ENCODE assay signal across 10 cellular contexts in genomic region chr7:56053379-56053778, GRCh38. TPM values are rescaled to one million over a fixed set of nuclear protein-coding genes. Genes with fewer than 3 reads are reported as not detected.
DNase-seq lines count a peak whose midpoint lies in the region; ATAC-seq and TF ChIP-seq lines count a peak whose summit lies in the region.
"Had no signal": no experiment of that assay in that cellular context is flagged by ENCODE, and none has a peak within 500 bp of the region (broad histone marks: within the 10 kb centered on the region; RNA-seq: fewer than 3 reads in every experiment).

No MANE protein-coding gene starts in this region.

- no peaks in the 10 kb centered on the region for H3K9me3 Mint-ChIP-seq in neural progenitor cell

- H3K36me3 Mint-ChIP-seq in neural progenitor cell = peaks cover 22% of the 10 kb centered on the region

- DNase-seq in MG63 = no peak
- no peak for DNase-seq in mammary epithelial cell
- no peak for DNase-seq in neural progenitor cell (ENCODE audit: low spot score)
- no peak for DNase-seq in foreskin fibroblast
- DNase-seq in NCI-H1105 (lab: John Stamatoyannopoulos, UW) = no peak
- no peak for DNase-seq in body of pancreas
- DNase-seq: anterior cingulate cortex, substantia nigra had no signal

- no peak overlapping the region for H2AFZ ChIP-seq in mammary epithelial cell (ENCODE audit: low read depth, low read length)
- no peak overlapping the region for H2AFZ ChIP-seq in neural progenitor cell (replicated peaks)

- H3K4me1 Mint-ChIP-seq in neural progenitor cell = peaks cover 30% of the 10 kb centered on the region

- ATAC-seq in HG03457 (IDR thresholded peaks at IDR 0.05; ENCODE audit: unreplicated experiment) (no peak), body of pancreas (no peak)

- peak overlapping the region; percentile 77 for H3K4me3 ChIP-seq in DOHH2 (ENCODE audit: low read length)
- peak overlapping the region; percentile 82 for H3K4me3 ChIP-seq in MG63
- peak overlapping the region in 1 of 3 experiments; percentile 97 for H3K4me3 ChIP-seq in mammary epithelial cell (replicated peaks in 1 of 3; ENCODE audit: insufficient read depth in 1 of 3, low read depth in 2 of 3, low read length in 3 of 3)
- H3K4me3 ChIP-seq in neural progenitor cell = peak overlapping the region; percentile 76
- H3K4me3 ChIP-seq in foreskin fibroblast (ENCODE audit: low read depth in 1 of 2, low read length in 2 of 2) = no peak overlapping the region
- H3K4me3 ChIP-seq in body of pancreas = no peak overlapping the region

- dilution Hi-C loops in mammary epithelial cell (cut with HindIII; ENCODE audit: low sequenced_read_pairs) = no loop called here

- H3K27ac ChIP-seq in DOHH2 (ENCODE audit: low read depth, low read length) = peak overlapping the region; percentile 3; the same call in 1 of the 2 replicates
- peak overlapping the region; percentile 92 for H3K27ac ChIP-seq in mammary epithelial cell (ENCODE audit: insufficient read depth, low read depth, low read length)
- H3K27ac ChIP-seq in neural progenitor cell = no peak overlapping the region
- no peak overlapping the region for H3K27ac ChIP-seq in body of pancreas

- no peaks in the 10 kb centered on the region for H3K9me2 ChIP-seq in DOHH2 (replicated peaks; ENCODE audit: control insufficient read depth, low read length)

- H3K9me3 ChIP-seq in DOHH2 (ENCODE audit: control insufficient read depth, insufficient read depth, low read length) = no peaks in the 10 kb centered on the region
- H3K9me3 ChIP-seq in MG63 = no peaks in the 10 kb centered on the region
- H3K9me3 ChIP-seq in mammary epithelial cell (replicated peaks; ENCODE audit: insufficient read depth, low read length) = no peaks in the 10 kb centered on the region
- no peaks in the 10 kb centered on the region for H3K9me3 ChIP-seq in neural progenitor cell (ENCODE audit: low read depth)
- H3K9me3 ChIP-seq in body of pancreas = no peaks in the 10 kb centered on the region

- H3K4me3 Mint-ChIP-seq in neural progenitor cell = peak overlapping the region; percentile 96

- H3K9ac ChIP-seq in mammary epithelial cell (ENCODE audit: insufficient read depth, low read length) = peak overlapping the region; percentile 15
- H3K9ac ChIP-seq in neural progenitor cell = no peak overlapping the region

- peaks cover 91% of the 10 kb centered on the region for H3K36me3 ChIP-seq in DOHH2 (ENCODE audit: control insufficient read depth, low read length)
- peaks cover 64% of the 10 kb centered on the region for H3K36me3 ChIP-seq in MG63
- H3K36me3 ChIP-seq in mammary epithelial cell (ENCODE audit: insufficient read depth, low read length) = peaks cover 40% of the 10 kb centered on the region
- peaks cover 31% of the 10 kb centered on the region for H3K36me3 ChIP-seq in neural progenitor cell
- H3K36me3 ChIP-seq in body of pancreas (replicated peaks in 1 of 2; ENCODE audit: insufficient read depth in 1 of 2, low read depth in 2 of 2) = peaks cover 0 to 25% of the 10 kb centered on the region in 2 donors

- H3K27me3 ChIP-seq in DOHH2 (ENCODE audit: control insufficient read depth, low read length) (no peaks in the 10 kb centered on the region), MG63 (no peaks in the 10 kb centered on the region), mammary epithelial cell (ENCODE audit: insufficient read depth, low read length) (no peaks in the 10 kb centered on the region), neural progenitor cell (no peaks in the 10 kb centered on the region), body of pancreas (no peaks in the 10 kb centered on the region)

- intact Hi-C loops in mammary epithelial cell (cut with micrococcal nuclease) = loop anchor here (5.0 kb wide), 1 partner anchor 86 kb away; no protein-coding TSS in a partner anchor
- intact Hi-C loops in body of pancreas (cut with DNase I) = no loop called here

- WGBS in mammary epithelial cell (ENCODE audit: low coverage, missing lambda C conversion rate) = 77% methylated on average over 9 of the region's 9 CpGs
- WGBS in body of pancreas, 2 donors = 73 to 75% methylated on average over 9 of the region's 9 CpGs

- no peak overlapping the region for H3K27ac Mint-ChIP-seq in neural progenitor cell

- no peak for TF ChIP-seq POLR2A in body of pancreas (IDR thresholded peaks at IDR 0.05)

- peaks cover 47% of the 10 kb centered on the region for H3F3A ChIP-seq in DOHH2 (ENCODE audit: control insufficient read depth, insufficient read depth)
- peaks cover 42% of the 10 kb centered on the region for H3F3A ChIP-seq in neural progenitor cell (ENCODE audit: low read depth)

- H3K4me1 ChIP-seq in DOHH2 (ENCODE audit: control insufficient read depth, low read length) (peaks cover 60% of the 10 kb centered on the region), mammary epithelial cell (ENCODE audit: insufficient read depth, low read length) (peaks cover 32% of the 10 kb centered on the region), neural progenitor cell (peaks cover 16% of the 10 kb centered on the region), body of pancreas (peaks cover 51% of the 10 kb centered on the region)

- peaks cover 96% of the 10 kb centered on the region for H3K79me2 ChIP-seq in DOHH2 (ENCODE audit: control insufficient read depth, low read length)
- H3K79me2 ChIP-seq in mammary epithelial cell (ENCODE audit: insufficient read depth, low read length) = peaks cover 87% of the 10 kb centered on the region
- H3K79me2 ChIP-seq in neural progenitor cell (ENCODE audit: low read depth) = peaks cover 95% of the 10 kb centered on the region

- BruUV-seq in mammary epithelial cell (replicated peaks; lab: Mats Ljungman, UMichigan) = no TSS peak

- H4K20me1 ChIP-seq in DOHH2 (ENCODE audit: control insufficient read depth, insufficient read depth, low read depth, low read length) (peaks cover 11% of the 10 kb centered on the region), mammary epithelial cell (ENCODE audit: insufficient read depth, low read length) (no peaks in the 10 kb centered on the region), neural progenitor cell (ENCODE audit: low read depth) (peaks cover 36% of the 10 kb centered on the region)

- peaks cover 5% of the 10 kb centered on the region for H3K27me3 Mint-ChIP-seq in neural progenitor cell (ENCODE audit: insufficient read depth, low read depth)

- TF ChIP-seq CTCF in DOHH2 (IDR thresholded peaks at IDR 0.05; ENCODE audit: low read depth, low read length, poor library complexity, severe bottlenecking) (no peak), mammary epithelial cell (conservative IDR thresholded peaks at IDR 0.05 in 1 of 2, IDR thresholded peaks at IDR 0.05 in 1 of 2; ENCODE audit: extremely low read depth in 1 of 2, insufficient read depth in 1 of 2, low read depth in 1 of 2, low read length in 2 of 2) (no peak), neural progenitor cell (IDR thresholded peaks at IDR 0.05) (no peak), foreskin fibroblast (IDR thresholded peaks at IDR 0.05; ENCODE audit: low read depth, low read length) (no peak), body of pancreas (IDR thresholded peaks at IDR 0.05) (no peak)

- CTCF ChIA-PET in mammary epithelial cell (lab: Charles Lee; ENCODE audit: low non-redundant PET) = no interaction called here

- in situ Hi-C loops in mammary epithelial cell (cut with MboI; ENCODE audit: low sequenced_read_pairs in 2 of 2) = no loop called here

- peak overlapping the region; percentile 57 for H3K4me2 ChIP-seq in DOHH2 (ENCODE audit: low read length)
- peak overlapping the region; percentile 80 for H3K4me2 ChIP-seq in mammary epithelial cell (ENCODE audit: insufficient read depth, low read depth, low read length)
- H3K4me2 ChIP-seq in neural progenitor cell = peak overlapping the region; percentile 100

RNA-seq across cellular contexts. Expression of gene CCT6A, which starts 1.8 kb away (rescaled TPM):
- total RNA-seq in MG63 (2014; rRNA removed; shearing (Covaris generic); ENCODE audit: low replicate concordance) = 421 and 698 TPM in 2 replicates
- total RNA-seq in mammary epithelial cell (100 to 1,000 TPM; 126 to 169 TPM), neural progenitor cell (ENCODE audit: low replicate concordance) (255 and 349 TPM in 2 replicates), body of pancreas (10 to 100 TPM; 74.5 to 75.8 TPM)
- polyA plus RNA-seq in mammary epithelial cell = 255 TPM
- 110 TPM for polyA minus RNA-seq in mammary epithelial cell

RNA-seq across cellular contexts. Expression of gene PSPH, which starts 2.1 kb away (rescaled TPM):
- 51.9 and 125 TPM in 2 replicates for total RNA-seq in MG63 (2014; rRNA removed; shearing (Covaris generic); ENCODE audit: low replicate concordance)
- 100 to 1,000 TPM in 1 of 2 donors, 10 to 100 TPM in 1; 54.7 to 191 TPM for total RNA-seq in mammary epithelial cell
- polyA plus RNA-seq in mammary epithelial cell = 37.3 TPM
- 52.7 TPM for polyA minus RNA-seq in mammary epithelial cell
- total RNA-seq in neural progenitor cell (ENCODE audit: low replicate concordance) = 54.9 and 72.2 TPM in 2 replicates
- total RNA-seq in body of pancreas = 10 to 100 TPM in 1 of 2 donors, 1 to 10 TPM in 1; 4.6 to 14.3 TPM

RNA-seq across cellular contexts. Expression of gene SUMF2, which starts 10.7 kb away (rescaled TPM):
- 99.8 and 154 TPM in 2 replicates for total RNA-seq in MG63 (2014; rRNA removed; shearing (Covaris generic); ENCODE audit: low replicate concordance)
- total RNA-seq in mammary epithelial cell (100 to 1,000 TPM; 128 to 215 TPM), neural progenitor cell (ENCODE audit: low replicate concordance) (76.1 and 109 TPM in 2 replicates), body of pancreas (100 to 1,000 TPM; 105 to 143 TPM)
- polyA plus RNA-seq in mammary epithelial cell = 101 TPM
- polyA minus RNA-seq in mammary epithelial cell = 122 TPM

RNA-seq across cellular contexts. Expression of gene PHKG1, which starts 39.4 kb away (rescaled TPM):
- total RNA-seq in MG63 (2014; rRNA removed; shearing (Covaris generic); ENCODE audit: low replicate concordance) = 5.5 TPM in 1 of 2 replicates, not detected in the other
- total RNA-seq in mammary epithelial cell = under 1 TPM; 0.28 to 0.33 TPM
- 0.37 TPM for polyA plus RNA-seq in mammary epithelial cell
- polyA minus RNA-seq in mammary epithelial cell = 4.6 TPM
- total RNA-seq in neural progenitor cell (ENCODE audit: low replicate concordance) = not detected in 2 replicates
- total RNA-seq in body of pancreas = not detected

RNA-seq across cellular contexts. Expression of gene CHCHD2, which starts 52.9 kb away (rescaled TPM):
- 797 and 882 TPM in 2 replicates for total RNA-seq in MG63 (2014; rRNA removed; shearing (Covaris generic); ENCODE audit: low replicate concordance)
- total RNA-seq in mammary epithelial cell (100 to 1,000 TPM; 197 to 352 TPM), neural progenitor cell (ENCODE audit: low replicate concordance) (64.1 and 70.5 TPM in 2 replicates), body of pancreas (100 to 1,000 TPM; 154 to 194 TPM)
- polyA plus RNA-seq in mammary epithelial cell = 417 TPM
- polyA minus RNA-seq in mammary epithelial cell = 87.3 TPM

Comparison
In these comparisons a context has a peak if more than half of its experiments do, and no peak if none do; other contexts are left out.
1. H3K27ac ChIP-seq: peak in DOHH2 (single experiment) and mammary epithelial cell (single experiment); none in neural progenitor cell (single experiment) and body of pancreas (0 of 4).
2. H3K4me3 ChIP-seq: peak in DOHH2 (single experiment), MG63 (single experiment) and neural progenitor cell (single experiment); none in foreskin fibroblast (0 of 2) and body of pancreas (0 of 2).
3. Peak in every context shown above with its lines, with median percentiles within 50 percentile points of each other: H3K4me2 ChIP-seq.